In genomic region chr1:182054698-182055326, GRCh38 we compare ENCODE assay signal across 8 cellular contexts. TPM values are rescaled to one million over a fixed set of nuclear protein-coding genes. Genes with fewer than 3 reads are reported as not detected.
DNase-seq lines count a peak whose midpoint lies in the region; ATAC-seq and TF ChIP-seq lines count a peak whose summit lies in the region.

No MANE protein-coding gene starts in this region.

- peak; percentile 70 for ATAC-seq in HG02884 (IDR thresholded peaks at IDR 0.05; ENCODE audit: unreplicated experiment)
- ATAC-seq in activated naive CD8-positive, alpha-beta T cell treated with anti-CD3 and anti-CD28 coated beads, Interleukin-2, amount 10 ng/mL, durations not matched to agents 7 days and 5 days (ENCODE audit: low read depth), result peak; percentile 53
- ATAC-seq in left lobe of liver, result peak; percentile 79
- no peak for ATAC-seq in HG03097 (IDR thresholded peaks at IDR 0.05; ENCODE audit: low FRiP score, unreplicated experiment)

- no peak overlapping the region for H3K4me3 ChIP-seq in OCI-LY1 (ENCODE audit: low read depth, low read length, poor library complexity, severe bottlenecking)
- H3K4me3 ChIP-seq in testis, result no peak overlapping the region

- no peaks in the 10 kb centered on the region for H3K9me2 ChIP-seq in OCI-LY1 (ENCODE audit: low read depth, low read length)

- no peaks in the 10 kb centered on the region for H3K36me3 Mint-ChIP-seq in activated naive CD8-positive, alpha-beta T cell treated with anti-CD3 and anti-CD28 coated beads, Interleukin-2, amount 10 ng/mL, durations not matched to agents 7 days and 5 days

- POLR2A ChIA-PET in activated naive CD8-positive, alpha-beta T cell treated with anti-CD3 and anti-CD28 coated beads, Interleukin-2, amount 10 ng/mL, durations not matched to agents 7 days and 5 days (lab: Charles Lee), result interaction anchor here (1.3 kb wide), 1 partner anchor 118 kb away, joined by 8 read pairs; no protein-coding TSS in a partner anchor

- DNase-seq in NCI-H524 (lab: John Stamatoyannopoulos, UW) (peak; percentile 40 to 62), NCI-H524 treated with DMSO at 0.1 percent for 48 hours (lab: John Stamatoyannopoulos, UW) (no peak), left lobe of liver (ENCODE audit: low spot score) (no peak), testis (peak; percentile 52)
- no peak for DNase-seq in activated naive CD8-positive, alpha-beta T cell treated with anti-CD3 and anti-CD28 coated beads, Interleukin-2, amount 10 ng/mL, durations not matched to agents 7 days and 5 days

- no peak overlapping the region for H3K4me2 ChIP-seq in OCI-LY1 (ENCODE audit: low read length)

- H3K4me1 ChIP-seq in OCI-LY1 (ENCODE audit: insufficient read depth, low read length, severe bottlenecking), result no peaks in the 10 kb centered on the region
- H3K4me1 ChIP-seq in testis, result no peaks in the 10 kb centered on the region

- H3K4me1 Mint-ChIP-seq in activated naive CD8-positive, alpha-beta T cell treated with anti-CD3 and anti-CD28 coated beads, Interleukin-2, amount 10 ng/mL, durations not matched to agents 7 days and 5 days, result peaks cover 12% of the 10 kb centered on the region

- no peak overlapping the region for H2AFZ ChIP-seq in OCI-LY1 (ENCODE audit: low read length)

- H3K27ac ChIP-seq in OCI-LY1 (ENCODE audit: low read depth, low read length, poor library complexity, severe bottlenecking), result no peak overlapping the region
- no peak overlapping the region for H3K27ac ChIP-seq in testis

- no peaks in the 10 kb centered on the region for H3K9me3 Mint-ChIP-seq in activated naive CD8-positive, alpha-beta T cell treated with anti-CD3 and anti-CD28 coated beads, Interleukin-2, amount 10 ng/mL, durations not matched to agents 7 days and 5 days

- no peaks in the 10 kb centered on the region for H3F3A ChIP-seq in OCI-LY1 (ENCODE audit: insufficient read depth, low read length)

- intact Hi-C loops in testis (cut with DNase I; ENCODE audit: low total_unique reads), result no loop called here

- WGBS in testis, 2 donors, result 51 to 64% methylated on average over 4 of the region's 4 CpGs

- no peaks in the 10 kb centered on the region for H4K20me1 ChIP-seq in OCI-LY1 (ENCODE audit: insufficient read depth, low read length)

- H3K9ac ChIP-seq in OCI-LY1 (ENCODE audit: low read length), result no peak overlapping the region

- no peak overlapping the region for H3K27ac Mint-ChIP-seq in activated naive CD8-positive, alpha-beta T cell treated with anti-CD3 and anti-CD28 coated beads, Interleukin-2, amount 10 ng/mL, durations not matched to agents 7 days and 5 days

- TF ChIP-seq POLR2A in testis (IDR thresholded peaks at IDR 0.05), result no peak

- H3K9me3 ChIP-seq in OCI-LY1 (ENCODE audit: low read length) (no peaks in the 10 kb centered on the region), testis (no peaks in the 10 kb centered on the region)

- H3K27me3 ChIP-seq in OCI-LY1 (ENCODE audit: insufficient read depth, low read length), result no peaks in the 10 kb centered on the region
- H3K27me3 ChIP-seq in testis, result no peaks in the 10 kb centered on the region

- H3K79me2 ChIP-seq in OCI-LY1 (ENCODE audit: insufficient read depth, low read length), result no peaks in the 10 kb centered on the region

- TF ChIP-seq CTCF in OCI-LY1 (IDR thresholded peaks at IDR 0.05; ENCODE audit: low read length), result peak; percentile 81
- no peak for TF ChIP-seq CTCF in testis (IDR thresholded peaks at IDR 0.05)

- H3K4me3 Mint-ChIP-seq in activated naive CD8-positive, alpha-beta T cell treated with anti-CD3 and anti-CD28 coated beads, Interleukin-2, amount 10 ng/mL, durations not matched to agents 7 days and 5 days, result no peak overlapping the region

- peaks cover 32% of the 10 kb centered on the region for H3K27me3 Mint-ChIP-seq in activated naive CD8-positive, alpha-beta T cell treated with anti-CD3 and anti-CD28 coated beads, Interleukin-2, amount 10 ng/mL, durations not matched to agents 7 days and 5 days

- no peaks in the 10 kb centered on the region for H3K36me3 ChIP-seq in OCI-LY1 (ENCODE audit: insufficient read depth, low read length)
- no peaks in the 10 kb centered on the region for H3K36me3 ChIP-seq in testis (ENCODE audit: low read depth, missing control alignments)

RNA-seq across cellular contexts. Expression of gene ZNF648, which starts 6.7 kb away (rescaled TPM):
- not detected for total RNA-seq in activated naive CD8-positive, alpha-beta T cell treated with anti-CD3 and anti-CD28 coated beads, Interleukin-2, amount 10 ng/mL, durations not matched to agents 7 days and 5 days
- total RNA-seq in left lobe of liver, result 0.81 TPM
- total RNA-seq in testis, result 1 to 10 TPM; 3.8 to 5.0 TPM
- 0.91 TPM for polyA plus RNA-seq in testis (ENCODE audit: insufficient read depth, low read depth, low replicate concordance)

Comparison
In these comparisons a context has a peak if more than half of its experiments do, and no peak if none do; other contexts are left out.
1. DNase-seq: peak in NCI-H524 (2 of 2) and testis (single experiment); none in NCI-H524 treated with DMSO at 0.1 percent for 48 hours (single experiment), activated naive CD8-positive, alpha-beta T cell treated with anti-CD3 and anti-CD28 coated beads, Interleukin-2, amount 10 ng/mL, durations not matched to agents 7 days and 5 days (single experiment) and left lobe of liver (single experiment).